In genomic region chr1:22096463-22096862, GRCh38 we compare ENCODE assay signal across 30 cellular contexts. TPM values are rescaled to one million over a fixed set of nuclear protein-coding genes. Genes with fewer than 3 reads are reported as not detected.
"Had no signal": no experiment of that assay in that cellular context is flagged by ENCODE, and none has a peak within 500 bp of the region (broad histone marks: within the 10 kb centered on the region; RNA-seq: fewer than 3 reads in every experiment).

No MANE protein-coding gene starts in this region.

- H3K4me1 ChIP-seq: pancreas, prostate gland had no signal

- H3K4me1 Mint-ChIP-seq: nephron progenitor cell had no signal

- FAIRE-seq: pancreas, urothelium cell line had no signal

- H3K9me3 ChIP-seq: esophagus muscularis mucosa, heart left ventricle, pancreas, prostate gland, thoracic aorta had no signal

- ATAC-seq: foreskin keratinocyte, heart left ventricle, left lobe of liver, pancreas, sciatic nerve had no signal

- H3K27me3 Mint-ChIP-seq: activated naive CD4-positive, alpha-beta T cell treated with anti-CD3 and anti-CD28 coated beads, Interleukin-2, amount 10 ng/mL, durations not matched to agents 7 days and 5 days; dendritic cell treated with granulocyte-macrophage colony-stimulating factor and Interleukin-4, amounts not matched to agents 40 ng/mL and 50 ng/mL, for 4 days; stimulated activated naive CD8-positive, alpha-beta T cell treated with anti-CD3 and anti-CD28 coated beads, Interleukin-15, Interleukin-2, amounts not matched to agents 100 ng/mL and 50 ng/mL, for 24 hours had no signal

- H3K27ac Mint-ChIP-seq: activated naive CD4-positive, alpha-beta T cell treated with anti-CD3 and anti-CD28 coated beads, Interleukin-2, amount 10 ng/mL, durations not matched to agents 7 days and 5 days; dendritic cell treated with granulocyte-macrophage colony-stimulating factor and Interleukin-4, amounts not matched to agents 40 ng/mL and 50 ng/mL, for 4 days; nephron progenitor cell; stimulated activated naive CD8-positive, alpha-beta T cell treated with anti-CD3 and anti-CD28 coated beads, Interleukin-15, Interleukin-2, amounts not matched to agents 100 ng/mL and 50 ng/mL, for 24 hours had no signal

- H3K27me3 ChIP-seq: esophagus muscularis mucosa, foreskin keratinocyte, heart left ventricle, pancreas had no signal

- DNase-seq: activated CD4-positive, alpha-beta T cell treated with anti-CD3 and anti-CD28 coated beads for 4 hours; activated CD4-positive, alpha-beta T cell treated with anti-CD3 and anti-CD28 coated beads, Interleukin-2, amount 50 U/mL, for 48 hours; activated CD8-positive, alpha-beta memory T cell treated with anti-CD3 and anti-CD28 coated beads for 24 hours; activated gamma-delta T cell; activated naive CD4-positive, alpha-beta T cell treated with anti-CD3 and anti-CD28 coated beads, Interleukin-2, amount 10 ng/mL, durations not matched to agents 7 days and 5 days; activated T-cell treated with anti-CD3 and anti-CD28 coated beads, Interleukin-2, amount 50 U/mL, for 1 hour; amygdala; endodermal cell; foreskin keratinocyte; heart left ventricle; hypothalamus; nephron progenitor cell; nucleus accumbens; pancreas; retina; stimulated activated CD4-positive, alpha-beta T cell treated with anti-CD3 and anti-CD28 coated beads, Interleukin-12 subunit alpha, Interleukin-12 subunit beta, amount 100 ng/mL, for 4 hours; stimulated activated CD4-positive, alpha-beta T cell treated with anti-CD3 and anti-CD28 coated beads, Interleukin-4, amount 100 ng/mL, for 1 hour; T-helper 1 cell; trophoblast cell had no signal

- H3K36me3 ChIP-seq: prostate gland had no signal

- H3K4me3 Mint-ChIP-seq: activated naive CD4-positive, alpha-beta T cell treated with anti-CD3 and anti-CD28 coated beads, Interleukin-2, amount 10 ng/mL, durations not matched to agents 7 days and 5 days; dendritic cell treated with granulocyte-macrophage colony-stimulating factor and Interleukin-4, amounts not matched to agents 40 ng/mL and 50 ng/mL, for 4 days; endodermal cell; nephron progenitor cell; stimulated activated naive CD8-positive, alpha-beta T cell treated with anti-CD3 and anti-CD28 coated beads, Interleukin-15, Interleukin-2, amounts not matched to agents 100 ng/mL and 50 ng/mL, for 24 hours had no signal

- H3K9me3 Mint-ChIP-seq: activated naive CD4-positive, alpha-beta T cell treated with anti-CD3 and anti-CD28 coated beads, Interleukin-2, amount 10 ng/mL, durations not matched to agents 7 days and 5 days; dendritic cell treated with granulocyte-macrophage colony-stimulating factor and Interleukin-4, amounts not matched to agents 40 ng/mL and 50 ng/mL, for 4 days; endodermal cell; nephron progenitor cell; stimulated activated naive CD8-positive, alpha-beta T cell treated with anti-CD3 and anti-CD28 coated beads, Interleukin-15, Interleukin-2, amounts not matched to agents 100 ng/mL and 50 ng/mL, for 24 hours had no signal

- H3K27ac ChIP-seq: esophagus muscularis mucosa, foreskin keratinocyte, heart left ventricle, pancreas, prostate gland, skin epidermis, thoracic aorta, VCaP had no signal

- H3K4me3 ChIP-seq: esophagus muscularis mucosa, heart left ventricle, lung, pancreas, prostate gland, skin epidermis, thoracic aorta had no signal

RNA-seq across cellular contexts. Expression of gene WNT4, which starts 46.4 kb away (rescaled TPM):
- total RNA-seq: thoracic aorta had no signal
